21 cellular contexts compared by ENCODE assay signal in the genomic region with DNA sequence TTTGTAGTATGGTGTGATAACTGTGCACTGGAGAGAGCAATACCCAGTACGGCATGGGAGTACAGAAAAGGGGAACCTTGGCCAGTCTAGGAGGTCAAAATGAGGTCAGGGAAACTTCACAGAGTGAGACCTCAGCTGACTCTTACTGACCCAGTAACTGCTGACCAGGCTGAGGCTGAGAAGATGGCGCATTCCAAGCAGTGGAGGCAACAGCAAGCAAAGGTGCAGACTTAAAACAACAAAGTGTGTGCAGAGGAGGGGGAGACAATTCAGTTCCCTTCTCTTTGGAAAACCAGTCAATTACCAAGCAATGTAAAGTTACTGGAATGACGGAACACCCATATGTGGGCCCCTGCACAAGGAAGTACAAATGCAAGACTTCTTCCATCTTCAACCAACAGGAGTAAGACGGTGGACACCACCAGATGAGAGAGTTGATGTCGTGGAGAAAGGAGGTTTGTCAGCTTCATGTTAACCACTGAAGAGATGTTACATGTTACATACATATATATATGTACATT. TPM values are rescaled to one million over a fixed set of nuclear protein-coding genes. Genes with fewer than 3 reads are reported as not detected.
DNase-seq lines count a peak whose midpoint lies in the region; ATAC-seq, FAIRE-seq and TF ChIP-seq lines count a peak whose summit lies in the region.
"Had no signal": no experiment of that assay in that cellular context is flagged by ENCODE, and none has a peak within 500 bp of the region (broad histone marks: within the 10 kb centered on the region; RNA-seq: fewer than 3 reads in every experiment).

No MANE protein-coding gene starts in this region.

- no peak overlapping the region for H3K9ac ChIP-seq in kidney (ENCODE audit: low read length in 2 of 2)
- H3K9ac ChIP-seq: BLaER1 treated with 17β-estradiol and CSF1 and Interleukin-3, amounts not matched to agents 10 nM and 100 nM; KMS-11 had no signal

- DNase-seq in SIG-M5 treated with dmso at 0.1 percent for 504 hours (lab: John Stamatoyannopoulos, UW; ENCODE audit: unreplicated experiment) (peak; percentile 58), SIG-M5 (lab: John Stamatoyannopoulos, UW) (no peak), NOMO-1 (lab: John Stamatoyannopoulos, UW; ENCODE audit: unreplicated experiment in 2 of 2) (peak; percentile 17 to 50), activated B cell treated with CpG ODN at 0.5 μM for 24 hours (no peak), iPS-NIHi11 (ENCODE audit: low spot score) (no peak), kidney (no peak)
- DNase-seq: activated CD8-positive, alpha-beta memory T cell treated with anti-CD3 and anti-CD28 coated beads for 24 hours; amygdala; endodermal cell; NCI-H226; stimulated activated naive CD4-positive, alpha-beta T cell treated with Interleukin-2 at 50 U/mL for 16 hours; trophoblast cell had no signal

- H3K36me3 ChIP-seq in kidney (ENCODE audit: control insufficient read depth in 1 of 2, insufficient read depth in 2 of 2, low read length in 2 of 2) = no peaks in the 10 kb centered on the region
- H3K36me3 ChIP-seq: BLaER1 treated with 17β-estradiol and CSF1 and Interleukin-3, amounts not matched to agents 10 nM and 100 nM had no signal

- H3K27ac ChIP-seq in kidney (ENCODE audit: low read depth in 2 of 2, low read length in 2 of 2) = no peak overlapping the region
- H3K27ac ChIP-seq: 22Rv1; BLaER1 treated with 17β-estradiol and CSF1 and Interleukin-3, amounts not matched to agents 10 nM and 100 nM; HL-60; KMS-11; SK-N-MC had no signal

- no peaks in the 10 kb centered on the region for H3K9me3 ChIP-seq in kidney (ENCODE audit: control insufficient read depth in 1 of 2, low read length in 2 of 2)
- H3K9me3 ChIP-seq: BLaER1 treated with 17β-estradiol and CSF1 and Interleukin-3, amounts not matched to agents 10 nM and 100 nM had no signal

- CTCF ChIA-PET in activated B cell treated with CpG ODN at 0.5 μM for 24 hours (lab: Charles Lee) = interaction anchor here (2.2 to 3.5 kb wide), 2 partner anchors 402 to 678 kb away, joined by 8 to 46 read pairs; a partner anchor contains a TSS

- H3K4me1 Mint-ChIP-seq in activated B cell treated with CpG ODN at 0.5 μM for 24 hours (peaks cover 43% of the 10 kb centered on the region), nephron (peaks cover 72% of the 10 kb centered on the region)

- H3K4me1 ChIP-seq in kidney (ENCODE audit: control insufficient read depth in 1 of 2, insufficient read depth in 1 of 2, low read depth in 1 of 2, low read length in 2 of 2) = peaks cover 0 to 5% of the 10 kb centered on the region in 2 donors

- no peak for FAIRE-seq in kidney (lab: Jason Lieb, UNC)

- POLR2A ChIA-PET in activated B cell treated with CpG ODN at 0.5 μM for 24 hours (lab: Charles Lee) = interaction anchor here (1.1 kb wide), 1 partner anchor 603 kb away, joined by 3 read pairs; no protein-coding TSS in a partner anchor

- H3K27ac Mint-ChIP-seq in activated B cell treated with CpG ODN at 0.5 μM for 24 hours = peak overlapping the region; percentile 21
- H3K27ac Mint-ChIP-seq in nephron = peak overlapping the region in 2 of 3 experiments; percentile 4 to 80
- H3K27ac Mint-ChIP-seq: activated T-helper 17 cell treated with anti-CD3 and anti-CD28 coated beads, Interleukin-2, amount 50 U/mL, for 72 hours; endodermal cell; progenitor cell of endocrine pancreas had no signal

- intact Hi-C loops in activated B cell treated with CpG ODN at 0.5 μM for 24 hours (cut with micrococcal nuclease) = loop anchor here (5.0 kb wide), 2 partner anchors 540 to 1320 kb away; no protein-coding TSS in a partner anchor
- intact Hi-C loops in kidney (cut with DNase I) = no loop called here

- TF ChIP-seq CTCF in activated B cell treated with CpG ODN at 0.5 μM for 24 hours (IDR thresholded peaks at IDR 0.05) = no peak
- TF ChIP-seq CTCF in nephron (IDR thresholded peaks at IDR 0.05; ENCODE audit: unreplicated experiment in 3 of 3) = no peak
- TF ChIP-seq CTCF in kidney (IDR thresholded peaks at IDR 0.05; ENCODE audit: borderline replicate concordance, extremely low read depth, insufficient read depth) = no peak

- no peak overlapping the region for H3K4me3 Mint-ChIP-seq in activated B cell treated with CpG ODN at 0.5 μM for 24 hours
- H3K4me3 Mint-ChIP-seq in nephron = no peak overlapping the region
- H3K4me3 Mint-ChIP-seq: activated T-helper 17 cell treated with anti-CD3 and anti-CD28 coated beads, Interleukin-2, amount 50 U/mL, for 72 hours; endodermal cell had no signal

- H3K27me3 Mint-ChIP-seq in activated B cell treated with CpG ODN at 0.5 μM for 24 hours (no peaks in the 10 kb centered on the region), nephron (ENCODE audit: low read depth) (no peaks in the 10 kb centered on the region)
- H3K27me3 Mint-ChIP-seq: activated T-helper 17 cell treated with anti-CD3 and anti-CD28 coated beads, Interleukin-2, amount 50 U/mL, for 72 hours; progenitor cell of endocrine pancreas had no signal

- no peak for ATAC-seq in activated B cell treated with CpG ODN at 0.5 μM for 24 hours (ENCODE audit: low read depth)
- no peak for ATAC-seq in GM21390 (IDR thresholded peaks at IDR 0.05; ENCODE audit: unreplicated experiment)
- ATAC-seq: activated T-helper 17 cell treated with anti-CD3 and anti-CD28 coated beads, Interleukin-2, amount 50 U/mL, for 72 hours had no signal

- H3K4me3 ChIP-seq in kidney (ENCODE audit: low read length in 2 of 2) = no peak overlapping the region
- H3K4me3 ChIP-seq: BLaER1 treated with 17β-estradiol and CSF1 and Interleukin-3, amounts not matched to agents 10 nM and 100 nM; SK-N-MC had no signal

- H3K9me3 Mint-ChIP-seq in activated B cell treated with CpG ODN at 0.5 μM for 24 hours (no peaks in the 10 kb centered on the region), nephron (no peaks in the 10 kb centered on the region)
- H3K9me3 Mint-ChIP-seq: activated T-helper 17 cell treated with anti-CD3 and anti-CD28 coated beads, Interleukin-2, amount 50 U/mL, for 72 hours had no signal

- H3K36me3 Mint-ChIP-seq in activated B cell treated with CpG ODN at 0.5 μM for 24 hours (ENCODE audit: low read depth) (no peaks in the 10 kb centered on the region), nephron (ENCODE audit: low read depth) (no peaks in the 10 kb centered on the region)

RNA-seq across cellular contexts. Expression of a gene that starts 54.6 kb away (rescaled TPM):
- total RNA-seq in activated B cell treated with CpG ODN at 0.5 μM for 24 hours = 125 and 129 TPM in 2 replicates
- 280 TPM for total RNA-seq in kidney
- polyA plus RNA-seq in kidney (ENCODE audit: insufficient read depth, low read depth, low replicate concordance) = 563 TPM

Comparison
In these comparisons a context has a peak if more than half of its experiments do, and no peak if none do; other contexts are left out.
1. DNase-seq: peak in SIG-M5 treated with dmso at 0.1 percent for 504 hours (single experiment) and NOMO-1 (2 of 2); none in SIG-M5 (single experiment), activated B cell treated with CpG ODN at 0.5 μM for 24 hours (single experiment), iPS-NIHi11 (single experiment) and kidney (single experiment).